ENCODE assay signal across 15 cellular contexts in the genomic region with DNA sequence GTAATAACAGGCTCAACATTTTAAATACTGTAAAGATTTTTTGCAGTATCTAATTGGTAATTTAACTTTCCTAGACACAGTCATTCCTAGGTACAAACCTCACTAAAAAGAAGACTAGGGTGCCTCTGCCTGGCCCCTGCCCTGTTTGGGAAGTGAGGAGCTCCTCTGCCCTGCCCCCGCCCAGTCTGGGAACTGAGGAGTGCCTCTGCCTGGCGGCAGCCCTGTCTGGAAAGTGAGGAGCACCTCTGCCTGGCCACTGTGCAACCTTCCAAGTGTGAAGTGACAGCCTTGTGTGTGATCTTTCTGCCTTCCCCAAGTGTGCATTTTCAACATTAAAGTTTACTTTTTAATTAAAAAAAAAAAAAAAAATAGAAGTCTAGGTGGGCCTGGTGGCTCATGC. TPM values are rescaled to one million over a fixed set of nuclear protein-coding genes. Genes with fewer than 3 reads are reported as not detected.
DNase-seq lines count a peak whose midpoint lies in the region; ATAC-seq and TF ChIP-seq lines count a peak whose summit lies in the region.
"Had no signal": no experiment of that assay in that cellular context is flagged by ENCODE, and none has a peak within 500 bp of the region (broad histone marks: within the 10 kb centered on the region; RNA-seq: fewer than 3 reads in every experiment).

No MANE protein-coding gene starts in this region.

- 72% methylated on average over 2 of the region's 2 CpGs for WGBS in right cardiac atrium

- no peak overlapping the region for H3K4me3 Mint-ChIP-seq in stimulated activated naive CD8-positive, alpha-beta T cell treated with anti-CD3 and anti-CD28 coated beads, Interleukin-15, amount 100 ng/mL, for 72 hours

- peaks cover 50% of the 10 kb centered on the region for H3K36me3 ChIP-seq in PC-9 (ENCODE audit: low read depth)
- H3K36me3 ChIP-seq: Peyer's patch had no signal

- CTCF ChIA-PET in PC-9 (lab: Charles Lee), result no interaction called here

- H3K9me3 ChIP-seq in PC-9 (ENCODE audit: insufficient read depth, low read depth) (no peaks in the 10 kb centered on the region; the same call in 1 of the 2 replicates), right cardiac atrium (ENCODE audit: control insufficient read depth, low read length) (no peaks in the 10 kb centered on the region)
- H3K9me3 ChIP-seq: Peyer's patch had no signal

- peaks cover 95% of the 10 kb centered on the region for H3K79me2 ChIP-seq in PC-9 (ENCODE audit: low read depth)

- no peaks in the 10 kb centered on the region for H3K27me3 ChIP-seq in PC-9 (ENCODE audit: insufficient read depth, low read depth)
- H3K27me3 ChIP-seq in right cardiac atrium (ENCODE audit: control insufficient read depth, insufficient read depth), result no peaks in the 10 kb centered on the region
- H3K27me3 ChIP-seq: Peyer's patch had no signal

- BruUV-seq in PC-9 (replicated peaks; lab: Mats Ljungman, UMichigan), result no TSS peak

- peaks cover 81% of the 10 kb centered on the region for H4K20me1 ChIP-seq in PC-9 (ENCODE audit: insufficient read depth)

- H3K9me3 Mint-ChIP-seq in stimulated activated naive CD8-positive, alpha-beta T cell treated with anti-CD3 and anti-CD28 coated beads, Interleukin-15, amount 100 ng/mL, for 72 hours, result no peaks in the 10 kb centered on the region
- H3K9me3 Mint-ChIP-seq: natural killer cell treated with Interleukin-12 subunit alpha and Interleukin-12 subunit beta and Interleukin-15 and Interleukin-18, amount 100 ng/mL, for 72 hours had no signal

- peaks cover 11% of the 10 kb centered on the region; the same call in 1 of the 2 replicates for H3F3A ChIP-seq in PC-9 (ENCODE audit: insufficient read depth, low read depth)

- H3K27ac ChIP-seq in PC-9 (no peak overlapping the region), right cardiac atrium (ENCODE audit: low read length) (no peak overlapping the region)
- H3K27ac ChIP-seq: C4-2B, epithelial cell of prostate, Peyer's patch had no signal

- no peak overlapping the region for H3K4me3 ChIP-seq in PC-9
- no peak overlapping the region for H3K4me3 ChIP-seq in right cardiac atrium (ENCODE audit: low read length)
- H3K4me3 ChIP-seq: Peyer's patch had no signal

- H3K4me1 ChIP-seq in PC-9 (replicated peaks; ENCODE audit: insufficient read depth), result peaks cover 36% of the 10 kb centered on the region
- H3K4me1 ChIP-seq in right cardiac atrium (ENCODE audit: control insufficient read depth, insufficient read depth, low read length), result no peaks in the 10 kb centered on the region

- no peak for TF ChIP-seq CTCF in PC-9 (conservative IDR thresholded peaks at IDR 0.05)

- intact Hi-C loops in PC-9 (cut with micrococcal nuclease; ENCODE audit: unreplicated experiment), result no loop called here
- intact Hi-C loops in right cardiac atrium (cut with DNase I), result no loop called here

- POLR2A ChIA-PET in PC-9 (lab: Charles Lee; ENCODE audit: unreplicated experiment), result no interaction called here

- DNase-seq in stimulated activated naive CD8-positive, alpha-beta T cell treated with anti-CD3 and anti-CD28 coated beads, Interleukin-15, Interleukin-2, amounts not matched to agents 100 U/mL and 50 U/mL, for 24 hours, result peak; percentile 19
- no peak for DNase-seq in stimulated activated naive CD8-positive, alpha-beta T cell treated with anti-CD3 and anti-CD28 coated beads, Interleukin-15, amount 100 ng/mL, for 72 hours
- DNase-seq in PC-9 (no peak), right cardiac atrium (peak; percentile 33 to 64 (median 60)), NCI-H774 (lab: John Stamatoyannopoulos, UW) (no peak), T-helper 9 cell (no peak)
- DNase-seq: cerebellar nuclear complex, GOT3, NCI-H1105, NCI-H226, Peyer's patch had no signal

- H3K27ac Mint-ChIP-seq in stimulated activated naive CD8-positive, alpha-beta T cell treated with anti-CD3 and anti-CD28 coated beads, Interleukin-15, amount 100 ng/mL, for 72 hours, result no peak overlapping the region

- no peak overlapping the region for H2AFZ ChIP-seq in PC-9

- no peaks in the 10 kb centered on the region for H3K27me3 Mint-ChIP-seq in stimulated activated naive CD8-positive, alpha-beta T cell treated with anti-CD3 and anti-CD28 coated beads, Interleukin-15, amount 100 ng/mL, for 72 hours
- H3K27me3 Mint-ChIP-seq: natural killer cell treated with Interleukin-12 subunit alpha and Interleukin-12 subunit beta and Interleukin-15 and Interleukin-18, amount 100 ng/mL, for 72 hours had no signal

- no peak for ATAC-seq in stimulated activated naive CD8-positive, alpha-beta T cell treated with anti-CD3 and anti-CD28 coated beads, Interleukin-15, Interleukin-2, amounts not matched to agents 100 U/mL and 50 U/mL, for 24 hours
- ATAC-seq in stimulated activated naive CD8-positive, alpha-beta T cell treated with anti-CD3 and anti-CD28 coated beads, Interleukin-15, amount 100 ng/mL, for 72 hours, result no peak
- ATAC-seq in right cardiac atrium (no peak), GM21717 (IDR thresholded peaks at IDR 0.05; ENCODE audit: unreplicated experiment) (no peak)
- ATAC-seq: natural killer cell treated with Interleukin-12 subunit alpha and Interleukin-12 subunit beta and Interleukin-15 and Interleukin-18, amount 100 ng/mL, for 72 hours had no signal

- peaks cover 52% of the 10 kb centered on the region for H3K4me1 Mint-ChIP-seq in stimulated activated naive CD8-positive, alpha-beta T cell treated with anti-CD3 and anti-CD28 coated beads, Interleukin-15, amount 100 ng/mL, for 72 hours

- H3K9me2 ChIP-seq in PC-9 (ENCODE audit: insufficient read depth), result no peaks in the 10 kb centered on the region

- H3K4me2 ChIP-seq in PC-9, result 0 out of 2 replicates have a peak overlapping the region, but pooled peaks have one; percentile 82

RNA-seq across cellular contexts. Expression of a gene that starts 4.2 kb away (rescaled TPM):
- total RNA-seq in PC-9 (2021), result 34.6 and 70.5 TPM in 2 replicates
- total RNA-seq in right cardiac atrium, result 10 to 100 TPM; 30.6 to 49.9 (median 43.4) TPM
- 30.9 TPM for polyA plus RNA-seq in right cardiac atrium

Comparison
In these comparisons a context has a peak if more than half of its experiments do, and no peak if none do; other contexts are left out.
1. DNase-seq: peak in stimulated activated naive CD8-positive, alpha-beta T cell treated with anti-CD3 and anti-CD28 coated beads, Interleukin-15, Interleukin-2, amounts not matched to agents 100 U/mL and 50 U/mL, for 24 hours (single experiment) and right cardiac atrium (3 of 3); none in stimulated activated naive CD8-positive, alpha-beta T cell treated with anti-CD3 and anti-CD28 coated beads, Interleukin-15, amount 100 ng/mL, for 72 hours (0 of 2), PC-9 (0 of 2), NCI-H774 (single experiment) and T-helper 9 cell (single experiment).